In genomic region chr12:47743311-47743860, GRCh38 we compare ENCODE assay signal across 2 cellular contexts.
TF ChIP-seq lines count a peak whose summit lies in the region.

No MANE protein-coding gene starts in this region.

TF ChIP-seq in Ishikawa, 13 proteins besides CTCF, POLR2A, EP300 and RAD21:
- 0 out of 2 replicates have a peak, but pooled peaks have one; percentile 30 for TF ChIP-seq MAX (IDR thresholded peaks at IDR 0.05)
- TF ChIP-seq ZBTB7A (IDR thresholded peaks at IDR 0.05; ENCODE audit: low read depth), result 0 out of 2 replicates have a peak, but pooled peaks have one; percentile 36
- TF ChIP-seq USF1 (IDR thresholded peaks at IDR 0.05), result no peak

TF ChIP-seq in H1, 55 proteins besides CTCF, POLR2A, EP300 and RAD21:
- no peak for TF ChIP-seq POLR2AphosphoS5 (IDR thresholded peaks at IDR 0.05; ENCODE audit: low read depth, low read length)
- no peak for TF ChIP-seq NRF1 (IDR thresholded peaks at IDR 0.05; ENCODE audit: low read depth, low read length)
- no peak for TF ChIP-seq CHD7 (IDR thresholded peaks at IDR 0.05; ENCODE audit: insufficient replicate concordance, low read length)
- no peak for TF ChIP-seq HDAC2 (IDR thresholded peaks at IDR 0.05; ENCODE audit: borderline replicate concordance in 1 of 2, low read depth in 2 of 2, low read length in 2 of 2)
- no peak for TF ChIP-seq MAFK (IDR thresholded peaks at IDR 0.05; ENCODE audit: low read depth, low read length)
- TF ChIP-seq PHF8 (conservative IDR thresholded peaks at IDR 0.05; ENCODE audit: low read depth, low read length), result no peak
- no peak for TF ChIP-seq BACH1 (IDR thresholded peaks at IDR 0.05; ENCODE audit: low read length)
- TF ChIP-seq SIRT6 (IDR thresholded peaks at IDR 0.05; ENCODE audit: low read length), result no peak
- TF ChIP-seq GABPA (IDR thresholded peaks at IDR 0.05; ENCODE audit: borderline replicate concordance, insufficient read depth, low read length), result no peak
TF ChIP-seq in H1: peak in this region for 0.
